ENCODE assay signal across 8 cellular contexts in genomic region chr11:46352063-46352841, GRCh38. TPM values are rescaled to one million over a fixed set of nuclear protein-coding genes. Genes with fewer than 3 reads are reported as not detected.
DNase-seq lines count a peak whose midpoint lies in the region; ATAC-seq, FAIRE-seq and TF ChIP-seq lines count a peak whose summit lies in the region.

No MANE protein-coding gene starts in this region.

- CTCF ChIA-PET in activated naive CD4-positive, alpha-beta T cell treated with anti-CD3 and anti-CD28 coated beads for 36 hours (lab: Charles Lee): interaction anchor here (0.5 to 14.1 kb wide), 21 partner anchors 7 to 266 kb away, joined by 3 to 368 read pairs (median 5); no protein-coding TSS in a partner anchor

- H3K4me1 Mint-ChIP-seq in activated naive CD4-positive, alpha-beta T cell treated with anti-CD3 and anti-CD28 coated beads for 36 hours (ENCODE audit: low read depth): peaks cover 77% of the 10 kb centered on the region

- FAIRE-seq in GM12892 (lab: Jason Lieb, UNC): peak; percentile 42

- H3K27me3 ChIP-seq in SJCRH30: no peaks in the 10 kb centered on the region
- no peaks in the 10 kb centered on the region for H3K27me3 ChIP-seq in skeletal muscle satellite cell (ENCODE audit: control insufficient read depth, insufficient read depth, low read length)

- peak overlapping the region; percentile 77 for H3K4me3 Mint-ChIP-seq in activated naive CD4-positive, alpha-beta T cell treated with anti-CD3 and anti-CD28 coated beads for 36 hours

- H3K27ac Mint-ChIP-seq in activated naive CD4-positive, alpha-beta T cell treated with anti-CD3 and anti-CD28 coated beads for 36 hours: peak overlapping the region; percentile 90

- H3K4me3 ChIP-seq in SJCRH30 (no peak overlapping the region), skeletal muscle satellite cell (ENCODE audit: low read length) (no peak overlapping the region)

- no peak overlapping the region for H3K9ac ChIP-seq in skeletal muscle satellite cell (ENCODE audit: low read depth, low read length)

- H3K9me3 ChIP-seq in SJCRH30 (replicated peaks) (no peaks in the 10 kb centered on the region), skeletal muscle satellite cell (replicated peaks; ENCODE audit: low read length) (no peaks in the 10 kb centered on the region)

- DNase-seq in GM12892 (ENCODE audit: insufficient read length): peak; percentile 69
- DNase-seq in SJCRH30: peak; percentile 64 to 83
- DNase-seq in activated naive CD4-positive, alpha-beta T cell treated with anti-CD3 and anti-CD28 coated beads for 36 hours: peak; percentile 81
- DNase-seq in Right ventricle myocardium superior: peak; percentile 64
- no peak for DNase-seq in pons (ENCODE audit: low spot score)
- no peak for DNase-seq in H4 (ENCODE audit: low spot score)
- DNase-seq in NCI-H524 treated with DMSO at 0.1 percent for 48 hours (lab: John Stamatoyannopoulos, UW): no peak

- ATAC-seq in Right ventricle myocardium superior (ENCODE audit: poor library complexity): peak; percentile 38

- H3K4me1 ChIP-seq in SJCRH30 (peaks cover 4% of the 10 kb centered on the region; the same call in 1 of the 2 replicates), skeletal muscle satellite cell (ENCODE audit: control insufficient read depth, insufficient read depth, low read length) (peaks cover 39% of the 10 kb centered on the region)

- peak overlapping the region; percentile 14 for H3K4me2 ChIP-seq in skeletal muscle satellite cell (ENCODE audit: low read length)

- no peak for TF ChIP-seq POLR2A in GM12892 (IDR thresholded peaks at IDR 0.05; ENCODE audit: low read depth, low read length)

- no peaks in the 10 kb centered on the region for H3K36me3 ChIP-seq in SJCRH30
- no peaks in the 10 kb centered on the region for H3K36me3 ChIP-seq in skeletal muscle satellite cell (ENCODE audit: insufficient read depth, low read length)

- H3K27ac ChIP-seq in SJCRH30: no peak overlapping the region

- H3K36me3 Mint-ChIP-seq in activated naive CD4-positive, alpha-beta T cell treated with anti-CD3 and anti-CD28 coated beads for 36 hours (ENCODE audit: low read depth): peaks cover 5% of the 10 kb centered on the region

- no peaks in the 10 kb centered on the region for H3K27me3 Mint-ChIP-seq in activated naive CD4-positive, alpha-beta T cell treated with anti-CD3 and anti-CD28 coated beads for 36 hours (ENCODE audit: low read depth)

- H3K9me3 Mint-ChIP-seq in activated naive CD4-positive, alpha-beta T cell treated with anti-CD3 and anti-CD28 coated beads for 36 hours: no peaks in the 10 kb centered on the region

- intact Hi-C loops in activated naive CD4-positive, alpha-beta T cell treated with anti-CD3 and anti-CD28 coated beads for 36 hours (cut with micrococcal nuclease): loop anchor here (1.0 kb wide), 3 partner anchors 9 to 177 kb away; no protein-coding TSS in a partner anchor
- intact Hi-C loops in Right ventricle myocardium superior (cut with DNase I): no loop called here

RNA-seq across cellular contexts. Expression of gene DGKZ, which starts 5.0 kb away (rescaled TPM):
- polyA plus RNA-seq in GM12892 (2012; ENCODE audit: missing spikeins): 11.6 TPM
- 34.2 and 42.1 TPM in 2 replicates for total RNA-seq in SJCRH30 (2014; rRNA removed; shearing (Covaris generic))
- 10 to 100 TPM; 82.9 to 89.2 TPM for total RNA-seq in activated naive CD4-positive, alpha-beta T cell treated with anti-CD3 and anti-CD28 coated beads for 36 hours
- total RNA-seq in Right ventricle myocardium superior: 65.8 TPM
- total RNA-seq in skeletal muscle satellite cell (2012; rRNA removed): 42.6 and 48.1 TPM in 2 replicates
- total RNA-seq in H4 (2014; rRNA removed; shearing (Covaris generic)): 25.3 and 38.9 TPM in 2 replicates

RNA-seq across cellular contexts. Expression of gene MDK, which starts 29.2 kb away (rescaled TPM):
- 6.6 TPM for polyA plus RNA-seq in GM12892 (2012; ENCODE audit: missing spikeins)
- total RNA-seq in SJCRH30 (2014; rRNA removed; shearing (Covaris generic)): 122 and 142 TPM in 2 replicates
- total RNA-seq in activated naive CD4-positive, alpha-beta T cell treated with anti-CD3 and anti-CD28 coated beads for 36 hours: 1 to 10 TPM; 2.9 to 4.6 TPM
- 4.7 TPM for total RNA-seq in Right ventricle myocardium superior
- total RNA-seq in skeletal muscle satellite cell (2012; rRNA removed): 3.9 and 5.6 TPM in 2 replicates
- 563 and 646 TPM in 2 replicates for total RNA-seq in H4 (2014; rRNA removed; shearing (Covaris generic))

RNA-seq across cellular contexts. Expression of gene CHRM4, which starts 39.3 kb away (rescaled TPM):
- polyA plus RNA-seq in GM12892 (2012; ENCODE audit: missing spikeins): not detected
- total RNA-seq in SJCRH30 (2014; rRNA removed; shearing (Covaris generic)): 0.81 and 0.97 TPM in 2 replicates
- not detected for total RNA-seq in activated naive CD4-positive, alpha-beta T cell treated with anti-CD3 and anti-CD28 coated beads for 36 hours
- not detected for total RNA-seq in Right ventricle myocardium superior
- not detected in 2 replicates for total RNA-seq in skeletal muscle satellite cell (2012; rRNA removed)
- total RNA-seq in H4 (2014; rRNA removed; shearing (Covaris generic)): 0.33 and 0.48 TPM in 2 replicates

Comparison
In these comparisons a context has a peak if more than half of its experiments do, and no peak if none do; other contexts are left out.
1. DNase-seq: peak in GM12892 (single experiment), SJCRH30 (2 of 2), activated naive CD4-positive, alpha-beta T cell treated with anti-CD3 and anti-CD28 coated beads for 36 hours (single experiment) and Right ventricle myocardium superior (single experiment); none in pons (single experiment), H4 (single experiment) and NCI-H524 treated with DMSO at 0.1 percent for 48 hours (single experiment).
2. RNA of gene MDK, which starts 29.2 kb away (total RNA-seq): 563 to 646 TPM in H4 and 122 to 142 TPM in SJCRH30; 4.7 TPM in Right ventricle myocardium superior (single experiment) and 2.9 to 4.6 TPM in activated naive CD4-positive, alpha-beta T cell treated with anti-CD3 and anti-CD28 coated beads for 36 hours; every median in the first group is over 10 times any median in the second.